Comparison of ENCODE assay signal across 1 cellular context in the genomic region with DNA sequence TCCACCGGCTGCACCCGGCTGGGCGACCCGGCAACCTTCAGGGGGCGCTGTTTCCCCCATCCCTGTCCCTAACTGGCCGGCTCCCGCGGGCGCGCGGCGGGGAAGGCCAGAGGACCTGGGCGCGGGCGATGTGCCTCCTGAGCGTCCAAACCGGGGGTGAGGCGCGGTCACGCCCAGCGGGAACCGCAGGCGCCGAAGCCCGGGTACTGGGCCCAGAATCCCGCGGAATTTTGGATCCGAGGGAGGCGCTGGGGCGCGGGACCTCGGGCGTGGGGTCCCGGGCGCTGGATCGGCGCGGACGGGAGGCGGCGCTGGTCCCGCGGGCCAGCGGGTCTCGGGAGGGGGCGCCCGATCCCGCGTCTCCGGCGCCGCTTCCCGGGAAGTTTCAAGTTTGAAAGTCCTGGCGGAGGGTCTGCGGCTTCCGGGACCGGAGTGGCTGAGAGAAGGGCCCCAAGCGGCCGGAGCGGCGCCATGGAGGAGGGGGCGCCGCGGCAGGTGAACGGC.
TF ChIP-seq lines count a peak whose summit lies in the region.

A gene (plus strand): TSS at position 59 of the 504 bp plus-strand sequence. CDS start 413 bp downstream, at position 472.

TF ChIP-seq in H1, 55 proteins besides CTCF, POLR2A, EP300 and RAD21 (continued from another document):
- no peak for TF ChIP-seq SP2 (IDR thresholded peaks at IDR 0.05; ENCODE audit: low read length)
- 0 out of 2 replicates have a peak, but pooled peaks have one; percentile 28 for TF ChIP-seq JUND (IDR thresholded peaks at IDR 0.05; ENCODE audit: low read length)
- TF ChIP-seq SIN3A (conservative IDR thresholded peaks at IDR 0.05 in 1 of 2, IDR thresholded peaks at IDR 0.05 in 1 of 2; ENCODE audit: low read depth in 1 of 2, low read length in 2 of 2): peak in 1 of 2 experiments; percentile 71; a peak in 2 of 4 replicates
- peak; percentile 51 for TF ChIP-seq TAF1 (IDR thresholded peaks at IDR 0.05; ENCODE audit: low read depth, low read length)
- TF ChIP-seq RBBP5 (IDR thresholded peaks at IDR 0.05; ENCODE audit: borderline replicate concordance, low read depth, low read length): peak; percentile 48; the same call in 1 of the 2 replicates
- TF ChIP-seq SIRT6 (IDR thresholded peaks at IDR 0.05; ENCODE audit: low read length): no peak
- TF ChIP-seq NANOG (IDR thresholded peaks at IDR 0.05; ENCODE audit: insufficient read depth, low read depth, low read length, poor library complexity, severe bottlenecking): no peak
- no peak; the same call in 1 of the 2 replicates for TF ChIP-seq TEAD4 (IDR thresholded peaks at IDR 0.05; ENCODE audit: low read depth, low read length)
- peak; percentile 20; the same call in 1 of the 2 replicates for TF ChIP-seq GABPA (IDR thresholded peaks at IDR 0.05; ENCODE audit: borderline replicate concordance, insufficient read depth, low read length)
- 0 out of 2 replicates have a peak, but pooled peaks have one; percentile 20 for TF ChIP-seq SP4 (IDR thresholded peaks at IDR 0.05; ENCODE audit: low read length)
- no peak for TF ChIP-seq SIX5 (IDR thresholded peaks at IDR 0.05; ENCODE audit: low read depth, low read length)
TF ChIP-seq in H1: peak in this region for 12.
